Comparison of ENCODE assay signal across 32 cellular contexts in the genomic region with DNA sequence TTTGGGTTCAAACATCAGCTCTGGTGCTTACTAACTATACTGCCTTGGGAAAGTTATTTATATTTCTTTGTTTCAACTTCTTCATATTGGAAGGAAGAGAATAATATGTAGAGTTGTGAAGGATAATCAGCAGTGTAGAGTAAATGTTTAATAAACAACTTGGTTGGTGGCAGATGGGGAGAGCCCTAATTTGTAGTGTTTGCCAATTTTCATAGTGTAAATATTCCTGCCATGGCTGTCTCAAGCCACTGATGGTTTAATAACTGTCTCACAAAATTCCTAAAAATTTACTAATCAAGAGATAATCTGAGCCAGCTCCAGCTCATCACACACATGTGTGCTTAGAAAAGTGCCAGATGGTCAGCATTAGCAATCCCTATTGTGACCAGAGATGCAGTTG. TPM values are rescaled to one million over a fixed set of nuclear protein-coding genes. Genes with fewer than 3 reads are reported as not detected.
"Had no signal": no experiment of that assay in that cellular context is flagged by ENCODE, and none has a peak within 500 bp of the region (broad histone marks: within the 10 kb centered on the region; RNA-seq: fewer than 3 reads in every experiment).

A gene (plus strand): TSS at position 301 of the 400 bp plus-strand sequence. CDS start 2,824 bp downstream, outside the sequence.

- H3K4me1 Mint-ChIP-seq: stimulated activated effector memory CD8-positive, alpha-beta T cell treated with anti-CD3 and anti-CD28 coated beads, Interleukin-12 subunit alpha, Interleukin-12 subunit beta, amount 100 ng/mL, for 72 hours; stimulated activated memory B cell treated with anti-CD40 and anti-IgM and Interleukin-4, amounts not matched to agents 10 μg/mL and 1 μg/mL and 100 μg/mL, for 72 hours; stimulated activated naive CD8-positive, alpha-beta T cell treated with anti-CD3 and anti-CD28 coated beads, Interleukin-15, amount 100 ng/mL, for 72 hours had no signal

- H3K9me3 ChIP-seq: stomach, suprapubic skin, testis, thoracic aorta, thyroid gland, tibial artery, tibial nerve, transverse colon, upper lobe of left lung, upper lobe of right lung, uterus, vagina had no signal

- H3K36me3 ChIP-seq: stomach, suprapubic skin, thoracic aorta, thyroid gland, tibial artery, tibial nerve, transverse colon, upper lobe of left lung, upper lobe of right lung, uterus, vagina had no signal

- H3K27me3 ChIP-seq: testis, thyroid gland, tibial nerve, transverse colon, upper lobe of left lung, uterus, vagina had no signal

- H3K27ac Mint-ChIP-seq: stimulated activated effector memory CD8-positive, alpha-beta T cell treated with anti-CD3 and anti-CD28 coated beads, Interleukin-12 subunit alpha, Interleukin-12 subunit beta, amount 100 ng/mL, for 72 hours; stimulated activated memory B cell treated with anti-CD40 and anti-IgM and Interleukin-4, amounts not matched to agents 10 μg/mL and 1 μg/mL and 100 μg/mL, for 72 hours; stimulated activated naive B cell treated with anti-CD40 and anti-IgM and Interleukin-4, amounts not matched to agents 10 μg/mL and 1 μg/mL and 100 μg/mL, for 72 hours; stimulated activated naive CD8-positive, alpha-beta T cell treated with anti-CD3 and anti-CD28 coated beads, Interleukin-15, amount 100 ng/mL, for 72 hours; stimulated activated naive CD8-positive, alpha-beta T cell treated with anti-CD3 and anti-CD28 coated beads, Interleukin-15, Interleukin-2, amounts not matched to agents 100 ng/mL and 50 ng/mL, for 24 hours; type B pancreatic cell had no signal

- H3K4me3 ChIP-seq: stomach, suprapubic skin, testis, thoracic aorta, thyroid gland, tibial artery, tibial nerve, transverse colon, upper lobe of left lung, upper lobe of right lung, uterus, vagina had no signal

- H3K36me3 Mint-ChIP-seq: stimulated activated effector memory CD8-positive, alpha-beta T cell treated with anti-CD3 and anti-CD28 coated beads, Interleukin-12 subunit alpha, Interleukin-12 subunit beta, amount 100 ng/mL, for 72 hours; stimulated activated memory B cell treated with anti-CD40 and anti-IgM and Interleukin-4, amounts not matched to agents 10 μg/mL and 1 μg/mL and 100 μg/mL, for 72 hours; stimulated activated naive B cell treated with anti-CD40 and anti-IgM and Interleukin-4, amounts not matched to agents 10 μg/mL and 1 μg/mL and 100 μg/mL, for 72 hours; type B pancreatic cell had no signal

- H3K4me1 ChIP-seq: stomach, suprapubic skin, testis, thyroid gland, tibial artery, tibial nerve, transverse colon, upper lobe of left lung, upper lobe of right lung, uterus, vagina had no signal

- H3K9me3 Mint-ChIP-seq: stimulated activated effector memory CD8-positive, alpha-beta T cell treated with anti-CD3 and anti-CD28 coated beads, Interleukin-12 subunit alpha, Interleukin-12 subunit beta, amount 100 ng/mL, for 72 hours; stimulated activated memory B cell treated with anti-CD40 and anti-IgM and Interleukin-4, amounts not matched to agents 10 μg/mL and 1 μg/mL and 100 μg/mL, for 72 hours; stimulated activated naive B cell treated with anti-CD40 and anti-IgM and Interleukin-4, amounts not matched to agents 10 μg/mL and 1 μg/mL and 100 μg/mL, for 72 hours; stimulated activated naive CD8-positive, alpha-beta T cell treated with anti-CD3 and anti-CD28 coated beads, Interleukin-15, amount 100 ng/mL, for 72 hours; stimulated activated naive CD8-positive, alpha-beta T cell treated with anti-CD3 and anti-CD28 coated beads, Interleukin-15, Interleukin-2, amounts not matched to agents 100 ng/mL and 50 ng/mL, for 24 hours; type B pancreatic cell had no signal

- H3K27ac ChIP-seq: stomach, suprapubic skin, testis, thoracic aorta, thyroid gland, tibial artery, tibial nerve, transverse colon, upper lobe of left lung, upper lobe of right lung, uterus, vagina had no signal

- H3K4me3 Mint-ChIP-seq: stimulated activated effector memory CD8-positive, alpha-beta T cell treated with anti-CD3 and anti-CD28 coated beads, Interleukin-12 subunit alpha, Interleukin-12 subunit beta, amount 100 ng/mL, for 72 hours; stimulated activated memory B cell treated with anti-CD40 and anti-IgM and Interleukin-4, amounts not matched to agents 10 μg/mL and 1 μg/mL and 100 μg/mL, for 72 hours; stimulated activated naive B cell treated with anti-CD40 and anti-IgM and Interleukin-4, amounts not matched to agents 10 μg/mL and 1 μg/mL and 100 μg/mL, for 72 hours; stimulated activated naive CD8-positive, alpha-beta T cell treated with anti-CD3 and anti-CD28 coated beads, Interleukin-15, amount 100 ng/mL, for 72 hours; stimulated activated naive CD8-positive, alpha-beta T cell treated with anti-CD3 and anti-CD28 coated beads, Interleukin-15, Interleukin-2, amounts not matched to agents 100 ng/mL and 50 ng/mL, for 24 hours; type B pancreatic cell had no signal

- DNase-seq: stimulated activated CD4-positive, alpha-beta T cell treated with anti-CD3 and anti-CD28 coated beads, Interleukin-2, amount 100 ng/mL, for 48 hours; stimulated activated CD4-positive, alpha-beta T cell treated with anti-CD3 and anti-CD28 coated beads, Interleukin-4, amount 100 ng/mL, for 1 hour; stimulated activated CD4-positive, alpha-beta T cell treated with anti-CD3 and anti-CD28 coated beads, Interleukin-4, amount 100 ng/mL, for 24 hours; stimulated activated CD4-positive, alpha-beta T cell treated with anti-CD3 and anti-CD28 coated beads, Interleukin-4, amount 100 ng/mL, for 4 hours; stimulated activated CD8-positive, alpha-beta memory T cell treated with anti-CD3 and anti-CD28 coated beads, Interleukin-4, amount 100 ng/mL, for 48 hours; stimulated activated naive B cell treated with anti-CD40 and anti-IgM and Interleukin-4, amounts not matched to agents 10 μg/mL and 1 μg/mL and 100 μg/mL, for 72 hours; stimulated activated naive CD4-positive, alpha-beta T cell; stimulated activated naive CD4-positive, alpha-beta T cell treated with Interleukin-2 at 50 U/mL for 16 hours; stimulated activated naive CD8-positive, alpha-beta T cell treated with anti-CD3 and anti-CD28 coated beads, Interleukin-15, amount 100 ng/mL, for 72 hours; stimulated activated naive CD8-positive, alpha-beta T cell treated with anti-CD3 and anti-CD28 coated beads, Interleukin-15, Interleukin-2, amounts not matched to agents 100 U/mL and 50 U/mL, for 24 hours; stomach; substantia nigra; testis; thyroid gland; tibial artery; transverse colon; trophoblast cell; upper lobe of left lung; upper lobe of right lung; uterus had no signal

RNA-seq across cellular contexts. Expression of the gene that starts here (rescaled TPM):
- total RNA-seq: stomach, subcutaneous adipose tissue, suprapubic skin, temporal lobe, thoracic aorta, thyroid gland, tibial nerve, transverse colon, upper lobe of left lung, upper lobe of right lung, ureter, urinary bladder, uterus, vagina had no signal
- polyA plus RNA-seq: stomach, urinary bladder had no signal
